Comparison of ENCODE assay signal across 9 cellular contexts in genomic region chr2:11945139-11946126, GRCh38.
DNase-seq lines count a peak whose midpoint lies in the region; ATAC-seq lines count a peak whose summit lies in the region.
"Had no signal": no experiment of that assay in that cellular context is flagged by ENCODE, and none has a peak within 500 bp of the region (broad histone marks: within the 10 kb centered on the region; RNA-seq: fewer than 3 reads in every experiment).

No MANE protein-coding gene starts in this region.

- CTCF ChIA-PET in activated naive CD4-positive, alpha-beta T cell treated with anti-CD3 and anti-CD28 coated beads for 36 hours (lab: Charles Lee), result no interaction called here

- H3K36me3 Mint-ChIP-seq in activated naive CD4-positive, alpha-beta T cell treated with anti-CD3 and anti-CD28 coated beads for 36 hours (ENCODE audit: low read depth), result no peaks in the 10 kb centered on the region
- H3K36me3 Mint-ChIP-seq in T-helper 17 cell (ENCODE audit: low read depth), result peaks cover 6% of the 10 kb centered on the region

- no peaks in the 10 kb centered on the region for H3K27me3 ChIP-seq in aorta (ENCODE audit: control insufficient read depth in 1 of 2, insufficient read depth in 2 of 2, low read length in 1 of 2)

- H3K27me3 Mint-ChIP-seq in activated naive CD4-positive, alpha-beta T cell treated with anti-CD3 and anti-CD28 coated beads for 36 hours (ENCODE audit: low read depth), result no peaks in the 10 kb centered on the region
- peaks cover 7% of the 10 kb centered on the region for H3K27me3 Mint-ChIP-seq in T-helper 17 cell
- H3K27me3 Mint-ChIP-seq in stimulated activated naive CD8-positive, alpha-beta T cell treated with anti-CD3 and anti-CD28 coated beads, Interleukin-15, amount 100 ng/mL, for 72 hours, result peaks cover 8% of the 10 kb centered on the region

- intact Hi-C loops in activated naive CD4-positive, alpha-beta T cell treated with anti-CD3 and anti-CD28 coated beads for 36 hours (cut with micrococcal nuclease), result loop anchor here (1.0 to 5.0 kb wide), 2 partner anchors 115 to 182 kb away; no protein-coding TSS in a partner anchor
- intact Hi-C loops in aorta (cut with DNase I), result no loop called here

- no peaks in the 10 kb centered on the region for H3K9me3 Mint-ChIP-seq in activated naive CD4-positive, alpha-beta T cell treated with anti-CD3 and anti-CD28 coated beads for 36 hours
- H3K9me3 Mint-ChIP-seq in stimulated activated naive CD8-positive, alpha-beta T cell treated with anti-CD3 and anti-CD28 coated beads, Interleukin-15, amount 100 ng/mL, for 72 hours, result no peaks in the 10 kb centered on the region

- no peak overlapping the region for H3K4me3 ChIP-seq in aorta (ENCODE audit: low read length in 2 of 2)

- ATAC-seq in HG02981 (IDR thresholded peaks at IDR 0.05; ENCODE audit: unreplicated experiment) (peak; percentile 94), T-helper 17 cell (peak; percentile 62), aorta (ENCODE audit: low FRiP score) (no peak)
- ATAC-seq in stimulated activated naive CD8-positive, alpha-beta T cell treated with anti-CD3 and anti-CD28 coated beads, Interleukin-15, amount 100 ng/mL, for 72 hours, result peak; percentile 89

- no peaks in the 10 kb centered on the region for H3K36me3 ChIP-seq in aorta (ENCODE audit: control insufficient read depth in 1 of 2, insufficient read depth in 2 of 2, low read length in 1 of 2)

- peaks cover 13% of the 10 kb centered on the region for H3K4me1 Mint-ChIP-seq in activated naive CD4-positive, alpha-beta T cell treated with anti-CD3 and anti-CD28 coated beads for 36 hours (ENCODE audit: low read depth)
- peaks cover 12% of the 10 kb centered on the region for H3K4me1 Mint-ChIP-seq in T-helper 17 cell
- peaks cover 12% of the 10 kb centered on the region for H3K4me1 Mint-ChIP-seq in stimulated activated naive CD8-positive, alpha-beta T cell treated with anti-CD3 and anti-CD28 coated beads, Interleukin-15, amount 100 ng/mL, for 72 hours

- H3K27ac ChIP-seq in aorta (ENCODE audit: low read depth in 1 of 2, low read length in 2 of 2), result no peak overlapping the region

- peak overlapping the region; percentile 15 for H3K4me3 Mint-ChIP-seq in activated naive CD4-positive, alpha-beta T cell treated with anti-CD3 and anti-CD28 coated beads for 36 hours
- H3K4me3 Mint-ChIP-seq in T-helper 17 cell, result peak overlapping the region; percentile 88
- H3K4me3 Mint-ChIP-seq in stimulated activated naive CD8-positive, alpha-beta T cell treated with anti-CD3 and anti-CD28 coated beads, Interleukin-15, amount 100 ng/mL, for 72 hours, result peak overlapping the region; percentile 35 to 63

- H3K9me3 ChIP-seq in T-helper 17 cell (ENCODE audit: control insufficient read depth, low read length, poor library complexity, severe bottlenecking) (no peaks in the 10 kb centered on the region), aorta (ENCODE audit: control insufficient read depth, low read length) (no peaks in the 10 kb centered on the region)

- H3K27ac Mint-ChIP-seq in activated naive CD4-positive, alpha-beta T cell treated with anti-CD3 and anti-CD28 coated beads for 36 hours, result no peak overlapping the region
- H3K27ac Mint-ChIP-seq in T-helper 17 cell, result peak overlapping the region; percentile 95
- peak overlapping the region in 1 of 2 donors; percentile 82 for H3K27ac Mint-ChIP-seq in stimulated activated naive CD8-positive, alpha-beta T cell treated with anti-CD3 and anti-CD28 coated beads, Interleukin-15, amount 100 ng/mL, for 72 hours

- 72 to 75% methylated on average over 5 of the region's 5 CpGs for WGBS in aorta, 2 donors

- no peaks in the 10 kb centered on the region for H3K4me1 ChIP-seq in aorta (ENCODE audit: control insufficient read depth in 1 of 2, insufficient read depth in 2 of 2, low read length in 2 of 2)

- DNase-seq in activated naive CD4-positive, alpha-beta T cell treated with anti-CD3 and anti-CD28 coated beads for 36 hours, result peak; percentile 32
- DNase-seq in activated naive CD4-positive, alpha-beta T cell (lab: John Stamatoyannopoulos, UW), result no peak
- no peak for DNase-seq in T-helper 17 cell
- DNase-seq in stimulated activated naive CD8-positive, alpha-beta T cell treated with anti-CD3 and anti-CD28 coated beads, Interleukin-15, amount 100 ng/mL, for 72 hours, result peak in 1 of 2 donors; percentile 27
- DNase-seq in mesenteric fat pad (ENCODE audit: low spot score), result no peak
- DNase-seq in GOT3 (lab: John Stamatoyannopoulos, UW), result no peak
- no peak for DNase-seq in aorta
- DNase-seq: Kasumi-1 had no signal

Comparison
In these comparisons a context has a peak if more than half of its experiments do, and no peak if none do; other contexts are left out.
1. H3K4me3 Mint-ChIP-seq: peak in every context shown above with its lines; median percentile 88 in T-helper 17 cell; 49 in stimulated activated naive CD8-positive, alpha-beta T cell treated with anti-CD3 and anti-CD28 coated beads, Interleukin-15, amount 100 ng/mL, for 72 hours; 15 in activated naive CD4-positive, alpha-beta T cell treated with anti-CD3 and anti-CD28 coated beads for 36 hours.